In the genomic region with DNA sequence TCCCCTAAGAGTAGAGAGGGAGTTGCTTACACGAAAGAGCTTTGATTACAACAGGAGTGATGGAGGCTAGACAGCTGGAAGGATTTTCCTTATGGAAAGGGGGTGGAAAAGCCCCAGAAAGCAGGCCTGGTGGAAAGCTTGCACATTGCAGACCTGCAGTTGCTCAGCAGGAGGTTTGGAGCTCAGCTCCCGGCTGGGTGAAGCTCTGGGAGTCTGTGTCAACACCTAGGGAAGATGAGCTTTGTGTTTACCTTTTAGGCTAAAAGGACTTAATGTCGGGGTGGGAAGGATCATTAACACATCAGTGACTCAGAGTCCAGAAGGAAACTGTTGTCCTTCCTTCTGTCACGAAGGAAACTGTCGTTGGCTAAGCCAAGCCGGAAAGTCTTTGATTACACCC, we compare ENCODE assay signal across 17 cellular contexts. TPM values are rescaled to one million over a fixed set of nuclear protein-coding genes. Genes with fewer than 3 reads are reported as not detected.
DNase-seq lines count a peak whose midpoint lies in the region; FAIRE-seq and TF ChIP-seq lines count a peak whose summit lies in the region.
"Had no signal": no experiment of that assay in that cellular context is flagged by ENCODE, and none has a peak within 500 bp of the region (broad histone marks: within the 10 kb centered on the region; RNA-seq: fewer than 3 reads in every experiment).

No MANE protein-coding gene starts in this region.

- no peak overlapping the region for H2AFZ ChIP-seq in mesenchymal stem cell (ENCODE audit: low read depth, low read length)

- no peak overlapping the region for H2BK5ac ChIP-seq in mesenchymal stem cell (ENCODE audit: low read depth, low read length, poor library complexity, severe bottlenecking)

- H2BK120ac ChIP-seq in mesenchymal stem cell (ENCODE audit: low read depth, low read length): no peak overlapping the region

- H3K18ac ChIP-seq in mesenchymal stem cell (ENCODE audit: low read depth in 1 of 2, low read length in 2 of 2): no peak overlapping the region

- H3K27ac Mint-ChIP-seq in activated CD4-positive, alpha-beta T cell treated with anti-CD3 and anti-CD28 coated beads, Interleukin-2, amount 10 ng/mL, durations not matched to agents 7 days and 5 days: no peak overlapping the region
- H3K27ac Mint-ChIP-seq: stimulated activated effector memory CD8-positive, alpha-beta T cell treated with anti-CD3 and anti-CD28 coated beads, Interleukin-12 subunit alpha, Interleukin-12 subunit beta, amount 100 ng/mL, for 72 hours; T-cell had no signal

- WGBS in mesenchymal stem cell: 18% methylated on average over 6 of the region's 6 CpGs

- no peaks in the 10 kb centered on the region for H3K36me3 ChIP-seq in bronchial epithelial cell (ENCODE audit: control insufficient read depth, insufficient read depth, low read length)
- H3K36me3 ChIP-seq in mesenchymal stem cell (ENCODE audit: control insufficient read depth in 1 of 2, insufficient read depth in 2 of 2, low read depth in 1 of 2, low read length in 2 of 2): no peaks in the 10 kb centered on the region
- H3K36me3 ChIP-seq: uterus had no signal

- H3K9me3 ChIP-seq in mesenchymal stem cell (ENCODE audit: control insufficient read depth, low read length): no peaks in the 10 kb centered on the region
- H3K9me3 ChIP-seq: uterus had no signal

- DNase-seq in NCI-H1417 (lab: John Stamatoyannopoulos, UW) (peak; percentile 16 to 77 (median 56)), NCI-H1417 treated with DMSO at 0.1 percent for 48 hours (lab: John Stamatoyannopoulos, UW) (no peak), HTR-8/SVneo (ENCODE audit: insufficient read length, low spot score) (no peak), bronchial epithelial cell (ENCODE audit: low read depth) (peak; percentile 20), mesenchymal stem cell (peak; percentile 59), foreskin melanocyte (no peak), GM19238 (ENCODE audit: insufficient read length, low spot score) (no peak)
- no peak for DNase-seq in activated CD4-positive, alpha-beta T cell treated with anti-CD3 and anti-CD28 coated beads, Interleukin-2, amount 10 ng/mL, durations not matched to agents 7 days and 5 days
- DNase-seq: activated CD4-positive, alpha-beta T cell treated with anti-CD3 and anti-CD28 coated beads for 4 hours; effector memory CD8-positive, alpha-beta T cell; HCEC 1CT; NCI-H1105 treated with DMSO at 0.1 percent for 48 hours; T-cell; uterus had no signal

- no peaks in the 10 kb centered on the region for H3K36me3 Mint-ChIP-seq in activated CD4-positive, alpha-beta T cell treated with anti-CD3 and anti-CD28 coated beads, Interleukin-2, amount 10 ng/mL, durations not matched to agents 7 days and 5 days (ENCODE audit: low read depth)
- H3K36me3 Mint-ChIP-seq: stimulated activated effector memory CD8-positive, alpha-beta T cell treated with anti-CD3 and anti-CD28 coated beads, Interleukin-12 subunit alpha, Interleukin-12 subunit beta, amount 100 ng/mL, for 72 hours had no signal

- H3K4me1 ChIP-seq in mesenchymal stem cell (ENCODE audit: control insufficient read depth, insufficient read depth, low read depth, low read length): peaks cover 21% of the 10 kb centered on the region
- H3K4me1 ChIP-seq: uterus had no signal

- H2BK12ac ChIP-seq in mesenchymal stem cell (ENCODE audit: low read length in 2 of 2): no peak overlapping the region

- H3K9me3 Mint-ChIP-seq in activated CD4-positive, alpha-beta T cell treated with anti-CD3 and anti-CD28 coated beads, Interleukin-2, amount 10 ng/mL, durations not matched to agents 7 days and 5 days: no peaks in the 10 kb centered on the region
- H3K9me3 Mint-ChIP-seq: effector memory CD8-positive, alpha-beta T cell; stimulated activated effector memory CD8-positive, alpha-beta T cell treated with anti-CD3 and anti-CD28 coated beads, Interleukin-12 subunit alpha, Interleukin-12 subunit beta, amount 100 ng/mL, for 72 hours; T-cell had no signal

- peaks cover 15% of the 10 kb centered on the region for H3K4me1 Mint-ChIP-seq in activated CD4-positive, alpha-beta T cell treated with anti-CD3 and anti-CD28 coated beads, Interleukin-2, amount 10 ng/mL, durations not matched to agents 7 days and 5 days

- FAIRE-seq in HTR-8/SVneo (lab: Jason Lieb, UNC) (peak; percentile 20), bronchial epithelial cell (lab: Jason Lieb, UNC) (no peak)
- FAIRE-seq: A204.1, GM12891 had no signal

- CTCF ChIA-PET in activated CD4-positive, alpha-beta T cell treated with anti-CD3 and anti-CD28 coated beads, Interleukin-2, amount 10 ng/mL, durations not matched to agents 7 days and 5 days (lab: Charles Lee): no interaction called here

- no peak overlapping the region for H3K4me3 ChIP-seq in bronchial epithelial cell (ENCODE audit: low read depth, low read length)
- no peak overlapping the region for H3K4me3 ChIP-seq in mesenchymal stem cell (ENCODE audit: insufficient read depth in 1 of 2, low read depth in 1 of 2, low read length in 2 of 2)
- H3K4me3 ChIP-seq: uterus had no signal

- H3K4me3 Mint-ChIP-seq in activated CD4-positive, alpha-beta T cell treated with anti-CD3 and anti-CD28 coated beads, Interleukin-2, amount 10 ng/mL, durations not matched to agents 7 days and 5 days: no peak overlapping the region
- H3K4me3 Mint-ChIP-seq: effector memory CD8-positive, alpha-beta T cell; stimulated activated effector memory CD8-positive, alpha-beta T cell treated with anti-CD3 and anti-CD28 coated beads, Interleukin-12 subunit alpha, Interleukin-12 subunit beta, amount 100 ng/mL, for 72 hours; T-cell had no signal

- no peak overlapping the region for H3K9ac ChIP-seq in mesenchymal stem cell (ENCODE audit: low read length)

- no peaks in the 10 kb centered on the region for H3K79me1 ChIP-seq in mesenchymal stem cell (replicated peaks; ENCODE audit: low read length, poor library complexity, severe bottlenecking)

- H3K27ac ChIP-seq in mesenchymal stem cell (ENCODE audit: low read length, poor library complexity, severe bottlenecking): peak overlapping the region; percentile 4
- H3K27ac ChIP-seq: uterus had no signal

- no peak overlapping the region for H3K4ac ChIP-seq in mesenchymal stem cell (ENCODE audit: low read depth in 1 of 2, low read length in 2 of 2)

- no peak overlapping the region for H3K14ac ChIP-seq in mesenchymal stem cell (ENCODE audit: low read length in 2 of 2)

- H3K27me3 Mint-ChIP-seq in activated CD4-positive, alpha-beta T cell treated with anti-CD3 and anti-CD28 coated beads, Interleukin-2, amount 10 ng/mL, durations not matched to agents 7 days and 5 days: peaks cover 5% of the 10 kb centered on the region
- H3K27me3 Mint-ChIP-seq: effector memory CD8-positive, alpha-beta T cell; T-cell had no signal

- no peak overlapping the region for H2AK5ac ChIP-seq in mesenchymal stem cell (ENCODE audit: low read length, severe bottlenecking)

- H3K27me3 ChIP-seq in bronchial epithelial cell (ENCODE audit: control insufficient read depth, insufficient read depth, low read length): no peaks in the 10 kb centered on the region
- peaks cover 0 to 26% of the 10 kb centered on the region in 2 experiments for H3K27me3 ChIP-seq in mesenchymal stem cell (ENCODE audit: control insufficient read depth in 1 of 2, insufficient read depth in 1 of 2, low read length in 2 of 2)
- H3K27me3 ChIP-seq: uterus had no signal

- no peak overlapping the region for H3K23ac ChIP-seq in mesenchymal stem cell (ENCODE audit: low read length in 2 of 2)

- H2BK15ac ChIP-seq in mesenchymal stem cell (ENCODE audit: low read depth, poor library complexity, severe bottlenecking): no peak overlapping the region

- POLR2A ChIA-PET in activated CD4-positive, alpha-beta T cell treated with anti-CD3 and anti-CD28 coated beads, Interleukin-2, amount 10 ng/mL, durations not matched to agents 7 days and 5 days (lab: Charles Lee): no interaction called here

- H4K8ac ChIP-seq in mesenchymal stem cell (ENCODE audit: low read length): no peak overlapping the region

- no peak overlapping the region for H3K4me2 ChIP-seq in mesenchymal stem cell (ENCODE audit: low read length, poor library complexity, severe bottlenecking)

- TF ChIP-seq CTCF in bronchial epithelial cell (IDR thresholded peaks at IDR 0.05; ENCODE audit: insufficient read depth, low read length, severe bottlenecking): no peak

- no peak overlapping the region for H4K91ac ChIP-seq in mesenchymal stem cell (ENCODE audit: low read length)

RNA-seq across cellular contexts. Expression of a gene that starts 48.1 kb away (rescaled TPM):
- 11.4 and 15.0 TPM in 2 replicates for total RNA-seq in bronchial epithelial cell
- 0.10 TPM for polyA plus RNA-seq in mesenchymal stem cell (2013, experiment 1 of 2)
- 0.14 TPM for polyA plus RNA-seq in mesenchymal stem cell (2013, experiment 2 of 2)
- 10 to 100 TPM; 27.8 to 37.3 TPM for total RNA-seq in activated CD4-positive, alpha-beta T cell treated with anti-CD3 and anti-CD28 coated beads, Interleukin-2, amount 10 ng/mL, durations not matched to agents 7 days and 5 days

Comparison
In these comparisons a context has a peak if more than half of its experiments do, and no peak if none do; other contexts are left out.
1. DNase-seq: peak in NCI-H1417 (3 of 3), bronchial epithelial cell (single experiment) and mesenchymal stem cell (single experiment); none in NCI-H1417 treated with DMSO at 0.1 percent for 48 hours (single experiment), HTR-8/SVneo (single experiment), activated CD4-positive, alpha-beta T cell treated with anti-CD3 and anti-CD28 coated beads, Interleukin-2, amount 10 ng/mL, durations not matched to agents 7 days and 5 days (single experiment), foreskin melanocyte (single experiment) and GM19238 (single experiment).